In genomic region chr11:112316971-112317370, GRCh38 we compare ENCODE assay signal across 21 cellular contexts. TPM values are rescaled to one million over a fixed set of nuclear protein-coding genes. Genes with fewer than 3 reads are reported as not detected.
DNase-seq lines count a peak whose midpoint lies in the region; TF ChIP-seq lines count a peak whose summit lies in the region.
"Had no signal": no experiment of that assay in that cellular context is flagged by ENCODE, and none has a peak within 500 bp of the region (broad histone marks: within the 10 kb centered on the region; RNA-seq: fewer than 3 reads in every experiment).

No MANE protein-coding gene starts in this region.

- peaks cover 46% of the 10 kb centered on the region for H3K4me1 ChIP-seq in SJSA1 (replicated peaks)
- H3K4me1 ChIP-seq in esophagus muscularis mucosa: peaks cover 21 to 44% (median 32%) of the 10 kb centered on the region in 4 donors
- H3K4me1 ChIP-seq in sigmoid colon: peaks cover 0 to 45% (median 35%) of the 10 kb centered on the region in 4 donors
- H3K4me1 ChIP-seq: Caco-2 had no signal

- H3K4me3 ChIP-seq in SJSA1: no peak overlapping the region
- H3K4me3 ChIP-seq in esophagus muscularis mucosa: no peak overlapping the region
- H3K4me3 ChIP-seq in sigmoid colon: no peak overlapping the region

- peak overlapping the region; percentile 68 for H3K27ac ChIP-seq in SJSA1
- peak overlapping the region in 1 of 4 donors; percentile 1 for H3K27ac ChIP-seq in esophagus muscularis mucosa (replicated peaks in 1 of 4)
- peak overlapping the region; percentile 51 to 74 (median 56) for H3K27ac ChIP-seq in sigmoid colon

- no peaks in the 10 kb centered on the region for H3K36me3 ChIP-seq in SJSA1
- H3K36me3 ChIP-seq in esophagus muscularis mucosa: no peaks in the 10 kb centered on the region
- no peaks in the 10 kb centered on the region for H3K36me3 ChIP-seq in sigmoid colon

- H3K9me3 ChIP-seq in SJSA1 (replicated peaks) (no peaks in the 10 kb centered on the region), esophagus muscularis mucosa (no peaks in the 10 kb centered on the region), sigmoid colon (no peaks in the 10 kb centered on the region)
- H3K9me3 ChIP-seq: Caco-2 had no signal

- WGBS in esophagus muscularis mucosa: 55% methylated on average over 4 of the region's 4 CpGs
- WGBS in sigmoid colon, 2 donors: 68 to 74% methylated on average over 4 of the region's 4 CpGs

- H3K27me3 ChIP-seq in SJSA1 (replicated peaks) (no peaks in the 10 kb centered on the region), esophagus muscularis mucosa (no peaks in the 10 kb centered on the region), sigmoid colon (no peaks in the 10 kb centered on the region)

- TF ChIP-seq CTCF in esophagus muscularis mucosa (IDR thresholded peaks at IDR 0.05) (no peak), sigmoid colon (IDR thresholded peaks at IDR 0.05) (no peak)

- DNase-seq in EH (ENCODE audit: low read depth) (peak; percentile 72), SJSA1 (ENCODE audit: low read depth in 1 of 2, low spot score in 2 of 2) (peak in 1 of 2 experiments; percentile 14), esophagus muscularis mucosa (ENCODE audit: extremely low spot score) (peak; percentile 77), sigmoid colon (no peak), NCI-H510A (lab: John Stamatoyannopoulos, UW) (no peak), iPS-NIHi7 (ENCODE audit: extremely low spot score) (no peak)
- no peak for DNase-seq in activated CD8-positive, alpha-beta memory T cell treated with anti-CD3 and anti-CD28 coated beads, Interleukin-2, amount 50 U/mL, for 48 hours
- no peak for DNase-seq in stimulated activated CD4-positive, alpha-beta T cell treated with anti-CD3 and anti-CD28 coated beads, Interleukin-2, amount 100 ng/mL, for 24 hours
- DNase-seq: Caco-2, DMS153, NCI-H1105 treated with DMSO at 0.1 percent for 48 hours, NCI-H1694 treated with DMSO at 0.1 percent for 48 hours, NCI-H2107, NCI-H2227 treated with DMSO at 0.1 percent for 48 hours, NCI-H526, SIG-M5 had no signal

- TF ChIP-seq EP300 in esophagus muscularis mucosa (IDR thresholded peaks at IDR 0.05) (no peak), sigmoid colon (IDR thresholded peaks at IDR 0.05) (no peak)

- intact Hi-C loops in esophagus muscularis mucosa (cut with DNase I): no loop called here
- intact Hi-C loops in sigmoid colon (cut with DNase I): no loop called here

- no peak for TF ChIP-seq POLR2A in esophagus muscularis mucosa (IDR thresholded peaks at IDR 0.05; ENCODE audit: low read depth)
- no peak for TF ChIP-seq POLR2A in sigmoid colon (IDR thresholded peaks at IDR 0.05)

RNA-seq across cellular contexts. Expression of gene PLET1, which starts 56.3 kb away (rescaled TPM):
- total RNA-seq in SJSA1 (2014; rRNA removed; shearing (Covaris generic)): not detected in 2 replicates
- total RNA-seq in esophagus muscularis mucosa (not detected), sigmoid colon (not detected)
- under 1 TPM in 1 of 3 donors, not detected in 2; 0.60 TPM for polyA plus RNA-seq in sigmoid colon
- total RNA-seq: Caco-2, HT-29, OCI-LY7, RPMI7951 had no signal
- polyA plus RNA-seq: CD14-positive monocyte, IgD-negative memory B cell had no signal

Comparison
In these comparisons a context has a peak if more than half of its experiments do, and no peak if none do; other contexts are left out.
1. DNase-seq: peak in EH (single experiment) and esophagus muscularis mucosa (single experiment); none in sigmoid colon (single experiment), activated CD8-positive, alpha-beta memory T cell treated with anti-CD3 and anti-CD28 coated beads, Interleukin-2, amount 50 U/mL, for 48 hours (single experiment), NCI-H510A (single experiment), iPS-NIHi7 (single experiment) and stimulated activated CD4-positive, alpha-beta T cell treated with anti-CD3 and anti-CD28 coated beads, Interleukin-2, amount 100 ng/mL, for 24 hours (0 of 2).